8 cellular contexts compared by ENCODE assay signal in genomic region chr17:81553018-81553615, GRCh38. TPM values are rescaled to one million over a fixed set of nuclear protein-coding genes. Genes with fewer than 3 reads are reported as not detected.
DNase-seq lines count a peak whose midpoint lies in the region; ATAC-seq, FAIRE-seq and TF ChIP-seq lines count a peak whose summit lies in the region.

No MANE protein-coding gene starts in this region.

- peak overlapping the region; percentile 87 for H3K4me3 Mint-ChIP-seq in activated naive CD8-positive, alpha-beta T cell treated with anti-CD3 and anti-CD28 coated beads, Interleukin-2, amount 10 ng/mL, durations not matched to agents 7 days and 5 days

- H3K27ac Mint-ChIP-seq in activated naive CD8-positive, alpha-beta T cell treated with anti-CD3 and anti-CD28 coated beads, Interleukin-2, amount 10 ng/mL, durations not matched to agents 7 days and 5 days = peak overlapping the region; percentile 88

- H3K9me3 ChIP-seq in DOHH2 (ENCODE audit: control insufficient read depth, insufficient read depth, low read length) (no peaks in the 10 kb centered on the region), heart right ventricle (no peaks in the 10 kb centered on the region)

- peaks cover 32% of the 10 kb centered on the region for H3K79me2 ChIP-seq in DOHH2 (ENCODE audit: control insufficient read depth, low read length)

- intact Hi-C loops in heart right ventricle (cut with DNase I) = loop anchor here in 1 of 10 donors (5.0 kb wide), 1 partner anchor 36 kb away; no protein-coding TSS in a partner anchor

- H3K36me3 ChIP-seq in DOHH2 (ENCODE audit: control insufficient read depth, low read length) (peaks cover 39% of the 10 kb centered on the region), heart right ventricle (peaks cover 0 to 52% (median 13%) of the 10 kb centered on the region in 9 donors)

- H3K27me3 ChIP-seq in DOHH2 (ENCODE audit: control insufficient read depth, low read length) = no peaks in the 10 kb centered on the region
- no peaks in the 10 kb centered on the region for H3K27me3 ChIP-seq in heart right ventricle

- no peaks in the 10 kb centered on the region for H3K9me3 Mint-ChIP-seq in activated naive CD8-positive, alpha-beta T cell treated with anti-CD3 and anti-CD28 coated beads, Interleukin-2, amount 10 ng/mL, durations not matched to agents 7 days and 5 days

- peaks cover 7% of the 10 kb centered on the region for H3K36me3 Mint-ChIP-seq in activated naive CD8-positive, alpha-beta T cell treated with anti-CD3 and anti-CD28 coated beads, Interleukin-2, amount 10 ng/mL, durations not matched to agents 7 days and 5 days

- POLR2A ChIA-PET in activated naive CD8-positive, alpha-beta T cell treated with anti-CD3 and anti-CD28 coated beads, Interleukin-2, amount 10 ng/mL, durations not matched to agents 7 days and 5 days (lab: Charles Lee) = interaction anchor here (0.7 to 3.2 kb wide), 8 partner anchors 14 to 314 kb away, joined by 3 to 50 read pairs (median 6); partner anchors contain the start of genes ACTG1, NDUFAF8 and TEPSIN

- peaks cover 7% of the 10 kb centered on the region for H3F3A ChIP-seq in DOHH2 (ENCODE audit: control insufficient read depth, insufficient read depth)

- no peaks in the 10 kb centered on the region for H3K9me2 ChIP-seq in DOHH2 (replicated peaks; ENCODE audit: control insufficient read depth, low read length)

- DNase-seq in H54 (ENCODE audit: insufficient read length, low spot score) (peak; percentile 81), NCI-H1092 treated with DMSO at 0.1 percent for 48 hours (lab: John Stamatoyannopoulos, UW) (peak; percentile 62), SKM-1 treated with dmso at 0.1 percent for 144 hours (lab: John Stamatoyannopoulos, UW; ENCODE audit: unreplicated experiment) (peak; percentile 79), heart right ventricle (peak; percentile 53 to 73), pulmonary artery endothelial cell (ENCODE audit: low read depth, low spot score) (peak; percentile 45), urothelium cell line (ENCODE audit: low spot score) (peak; percentile 88)
- peak; percentile 73 for DNase-seq in activated naive CD8-positive, alpha-beta T cell treated with anti-CD3 and anti-CD28 coated beads, Interleukin-2, amount 10 ng/mL, durations not matched to agents 7 days and 5 days

- 3 to 5% methylated on average over 19 of the region's 19 CpGs for WGBS in heart right ventricle, 2 donors

- peaks cover 29% of the 10 kb centered on the region for H3K4me1 ChIP-seq in DOHH2 (ENCODE audit: control insufficient read depth, low read length)
- H3K4me1 ChIP-seq in heart right ventricle = peaks cover 26 to 61% (median 55%) of the 10 kb centered on the region in 9 donors

- peaks cover 19% of the 10 kb centered on the region for H3K4me1 Mint-ChIP-seq in activated naive CD8-positive, alpha-beta T cell treated with anti-CD3 and anti-CD28 coated beads, Interleukin-2, amount 10 ng/mL, durations not matched to agents 7 days and 5 days

- peak; percentile 38 for TF ChIP-seq CTCF in DOHH2 (IDR thresholded peaks at IDR 0.05; ENCODE audit: low read depth, low read length, poor library complexity, severe bottlenecking)
- no peak for TF ChIP-seq CTCF in heart right ventricle (IDR thresholded peaks at IDR 0.05)

- TF ChIP-seq POLR2A in H54 (IDR thresholded peaks at IDR 0.05; ENCODE audit: low read depth, low read length) = peak; percentile 16; the same call in 1 of the 2 replicates

- H3K4me2 ChIP-seq in DOHH2 (ENCODE audit: low read length) = peak overlapping the region; percentile 99

- peak; percentile 77 for ATAC-seq in activated naive CD8-positive, alpha-beta T cell treated with anti-CD3 and anti-CD28 coated beads, Interleukin-2, amount 10 ng/mL, durations not matched to agents 7 days and 5 days (ENCODE audit: low read depth)
- ATAC-seq in heart right ventricle = peak; percentile 23 to 70 (median 49)

- peak overlapping the region; percentile 93 for H3K4me3 ChIP-seq in DOHH2 (ENCODE audit: low read length)
- H3K4me3 ChIP-seq in heart right ventricle = peak overlapping the region; percentile 78 to 99 (median 96)

- H3K27ac ChIP-seq in DOHH2 (ENCODE audit: low read depth, low read length) (peak overlapping the region; percentile 73), heart right ventricle (peak overlapping the region; percentile 38 to 95 (median 92))

- H3K27me3 Mint-ChIP-seq in activated naive CD8-positive, alpha-beta T cell treated with anti-CD3 and anti-CD28 coated beads, Interleukin-2, amount 10 ng/mL, durations not matched to agents 7 days and 5 days = no peaks in the 10 kb centered on the region

- H4K20me1 ChIP-seq in DOHH2 (ENCODE audit: control insufficient read depth, insufficient read depth, low read depth, low read length) = 0 out of 2 replicates have a peak, but pooled peaks cover 5% of the 10 kb centered on the region

- FAIRE-seq in H54 (lab: Jason Lieb, UNC) (no peak), urothelium cell line (lab: Jason Lieb, UNC) (no peak)

RNA-seq across cellular contexts. Expression of gene FAAP100, which starts 1.0 kb away (rescaled TPM):
- 10 to 100 TPM; 40.7 to 43.1 TPM for total RNA-seq in activated naive CD8-positive, alpha-beta T cell treated with anti-CD3 and anti-CD28 coated beads, Interleukin-2, amount 10 ng/mL, durations not matched to agents 7 days and 5 days
- total RNA-seq in heart right ventricle (10 to 100 TPM in 8 of 10 donors, 1 to 10 TPM in 2; 8.7 to 17.2 (median 10.7) TPM), pulmonary artery endothelial cell (17.5 and 21.7 TPM in 2 replicates)
- 10 to 100 TPM; 16.5 to 30.6 TPM for polyA plus RNA-seq in heart right ventricle

RNA-seq across cellular contexts. Expression of gene FSCN2, which starts 24.9 kb away (rescaled TPM):
- 1 to 10 TPM in 1 of 2 experiments, under 1 TPM in 1; 0.94 to 1.7 TPM for total RNA-seq in activated naive CD8-positive, alpha-beta T cell treated with anti-CD3 and anti-CD28 coated beads, Interleukin-2, amount 10 ng/mL, durations not matched to agents 7 days and 5 days
- total RNA-seq in heart right ventricle (1 to 10 TPM in 1 of 10 donors, under 1 TPM in 7, not detected in 2; 0.28 to 1.3 (median 0.45) TPM), pulmonary artery endothelial cell (0.35 and 0.66 TPM in 2 replicates)
- under 1 TPM; 0.14 to 0.95 TPM for polyA plus RNA-seq in heart right ventricle

RNA-seq across cellular contexts. Expression of gene ACTG1, which starts 40.5 kb away (rescaled TPM):
- total RNA-seq in activated naive CD8-positive, alpha-beta T cell treated with anti-CD3 and anti-CD28 coated beads, Interleukin-2, amount 10 ng/mL, durations not matched to agents 7 days and 5 days = 1,000 to 10,000 TPM; 2,936 to 3,174 TPM
- 100 to 1,000 TPM; 298 to 959 (median 345) TPM for total RNA-seq in heart right ventricle
- polyA plus RNA-seq in heart right ventricle = 1,000 to 10,000 TPM in 1 of 2 donors, 100 to 1,000 TPM in 1; 290 to 1,180 TPM
- 9,538 and 11,768 TPM in 2 replicates for total RNA-seq in pulmonary artery endothelial cell

Comparison
In these comparisons a context has a peak if more than half of its experiments do, and no peak if none do; other contexts are left out.
1. Peak in every context shown above with its lines: DNase-seq, ATAC-seq, H3K4me3 ChIP-seq and H3K27ac ChIP-seq.